In the genomic region with DNA sequence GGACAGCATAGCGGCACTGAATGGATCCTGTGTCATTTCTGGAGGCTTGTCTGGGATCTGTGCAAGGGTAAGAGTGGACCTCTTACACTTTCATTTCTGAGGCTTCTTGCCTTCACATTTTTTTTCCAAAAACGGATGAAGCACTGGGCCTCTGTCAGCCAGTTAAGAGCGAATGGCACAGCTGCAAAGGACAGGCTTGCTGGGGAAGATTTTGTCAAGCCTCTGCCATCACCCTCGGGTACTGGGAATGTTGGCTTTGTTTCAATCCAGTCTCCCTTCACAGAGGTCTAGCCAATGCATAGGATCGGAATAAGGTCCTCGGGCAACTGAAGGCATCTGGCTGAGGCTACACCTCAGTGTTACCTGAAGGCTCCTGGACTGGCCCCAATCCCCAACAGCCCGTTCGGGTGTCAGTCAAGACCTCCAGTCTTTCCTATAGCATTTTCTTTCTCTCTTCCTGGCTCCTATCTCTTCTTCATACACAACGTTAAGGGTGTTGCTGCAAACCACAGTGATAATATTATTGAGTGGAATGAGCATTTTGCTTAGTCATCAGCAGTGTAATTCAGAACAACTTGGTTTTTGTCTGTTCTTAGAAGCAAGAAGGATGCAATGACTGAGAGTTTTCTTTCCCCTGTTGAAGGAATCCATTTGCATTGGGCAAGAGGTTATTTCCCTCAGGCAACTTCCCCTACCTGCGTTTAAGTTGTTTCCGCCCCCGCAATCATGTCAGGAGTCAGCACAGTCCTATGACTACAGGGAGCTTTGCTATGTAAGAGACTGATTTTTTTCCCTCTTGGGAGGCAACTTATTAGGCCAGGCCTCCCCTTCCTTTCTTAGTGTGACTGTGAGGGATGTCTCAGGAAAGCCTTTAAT, we compare ENCODE assay signal across 8 cellular contexts. TPM values are rescaled to one million over a fixed set of nuclear protein-coding genes. Genes with fewer than 3 reads are reported as not detected.
A peak's percentile ranks its signal among the peaks of the same experiment; 100 is the strongest.
DNase-seq lines count a peak whose midpoint lies in the region; ATAC-seq and TF ChIP-seq lines count a peak whose summit lies in the region.

No MANE protein-coding gene starts in this region.

- WGBS in hepatocyte (ENCODE audit: low lambda C conversion rate, missing lambda C conversion rate), result 76% methylated on average over 12 of the region's 12 CpGs

- H3K9me3 Mint-ChIP-seq in Calu3 (ENCODE audit: low read depth, unreplicated experiment) (no peaks in the 10 kb centered on the region), IgD-negative memory B cell (peaks cover under 1 to 9% (median 5%) of the 10 kb centered on the region in 3 donors), mesothelial cell of epicardium (peaks cover 7% of the 10 kb centered on the region)
- H3K9me3 Mint-ChIP-seq in activated naive CD4-positive, alpha-beta T cell treated with anti-CD3 and anti-CD28 coated beads, Interleukin-2, amount 10 ng/mL, durations not matched to agents 7 days and 5 days, result peaks cover 8% of the 10 kb centered on the region

- H3K9me2 ChIP-seq in hepatocyte (replicated peaks; ENCODE audit: insufficient read depth), result no peaks in the 10 kb centered on the region

- H3K4me3 Mint-ChIP-seq in Calu3 (ENCODE audit: low read depth, unreplicated experiment) (peak overlapping the region; percentile 21), IgD-negative memory B cell (peak overlapping the region in 2 of 4 donors; percentile 52 to 81), mesothelial cell of epicardium (no peak overlapping the region)
- H3K4me3 Mint-ChIP-seq in activated naive CD4-positive, alpha-beta T cell treated with anti-CD3 and anti-CD28 coated beads, Interleukin-2, amount 10 ng/mL, durations not matched to agents 7 days and 5 days, result no peak overlapping the region

- ATAC-seq in GM21526 (IDR thresholded peaks at IDR 0.05; ENCODE audit: low FRiP score, unreplicated experiment), result peak; percentile 67

- H4K20me1 ChIP-seq in hepatocyte (ENCODE audit: insufficient read depth, poor library complexity, severe bottlenecking), result no peaks in the 10 kb centered on the region

- no peaks in the 10 kb centered on the region for H3K27me3 Mint-ChIP-seq in Calu3 (ENCODE audit: unreplicated experiment)
- H3K27me3 Mint-ChIP-seq in IgD-negative memory B cell, result no peaks in the 10 kb centered on the region
- no peaks in the 10 kb centered on the region for H3K27me3 Mint-ChIP-seq in activated naive CD4-positive, alpha-beta T cell treated with anti-CD3 and anti-CD28 coated beads, Interleukin-2, amount 10 ng/mL, durations not matched to agents 7 days and 5 days
- H3K27me3 Mint-ChIP-seq in mesothelial cell of epicardium (ENCODE audit: low read depth), result no peaks in the 10 kb centered on the region

- CTCF ChIA-PET in Calu3 (lab: Charles Lee), result no interaction called here
- CTCF ChIA-PET in activated naive CD4-positive, alpha-beta T cell treated with anti-CD3 and anti-CD28 coated beads, Interleukin-2, amount 10 ng/mL, durations not matched to agents 7 days and 5 days (lab: Charles Lee), result no interaction called here

- H3K27ac Mint-ChIP-seq in Calu3 (ENCODE audit: unreplicated experiment), result peak overlapping the region; percentile 67
- peak overlapping the region; percentile 69 to 74 (median 73) for H3K27ac Mint-ChIP-seq in IgD-negative memory B cell
- peak overlapping the region; percentile 56 for H3K27ac Mint-ChIP-seq in activated naive CD4-positive, alpha-beta T cell treated with anti-CD3 and anti-CD28 coated beads, Interleukin-2, amount 10 ng/mL, durations not matched to agents 7 days and 5 days
- peak overlapping the region; percentile 87 for H3K27ac Mint-ChIP-seq in mesothelial cell of epicardium

- H3K4me1 Mint-ChIP-seq in Calu3 (ENCODE audit: low read depth, unreplicated experiment), result peaks cover 12% of the 10 kb centered on the region
- H3K4me1 Mint-ChIP-seq in IgD-negative memory B cell, result peaks cover 42 to 52% (median 50%) of the 10 kb centered on the region in 3 donors
- peaks cover 36% of the 10 kb centered on the region for H3K4me1 Mint-ChIP-seq in activated naive CD4-positive, alpha-beta T cell treated with anti-CD3 and anti-CD28 coated beads, Interleukin-2, amount 10 ng/mL, durations not matched to agents 7 days and 5 days
- peaks cover 22% of the 10 kb centered on the region for H3K4me1 Mint-ChIP-seq in mesothelial cell of epicardium

- H3K36me3 ChIP-seq in hepatocyte (replicated peaks; ENCODE audit: insufficient read depth, low read depth), result no peaks in the 10 kb centered on the region

- no TSS peak for BruUV-seq in Calu3 (replicated peaks; lab: Mats Ljungman, UMichigan)

- intact Hi-C loops in Calu3 (cut with micrococcal nuclease; ENCODE audit: unreplicated experiment), result no loop called here

- DNase-seq in Calu3, result peak; percentile 27
- peak; percentile 29 for DNase-seq in activated naive CD4-positive, alpha-beta T cell treated with anti-CD3 and anti-CD28 coated beads, Interleukin-2, amount 10 ng/mL, durations not matched to agents 7 days and 5 days
- DNase-seq in mesothelial cell of epicardium (ENCODE audit: low spot score in 2 of 2, unreplicated experiment in 2 of 2), result no peak
- no peak for DNase-seq in hepatocyte (ENCODE audit: low spot score)
- DNase-seq in SHP77 (lab: John Stamatoyannopoulos, UW), result no peak
- no peak for DNase-seq in GOT3 (lab: John Stamatoyannopoulos, UW)

- H3K79me2 ChIP-seq in hepatocyte, result peaks cover 45% of the 10 kb centered on the region

- H3K4me1 ChIP-seq in hepatocyte (ENCODE audit: insufficient read depth), result no peaks in the 10 kb centered on the region

- no peak for TF ChIP-seq CTCF in Calu3 (IDR thresholded peaks at IDR 0.05; ENCODE audit: unreplicated experiment)
- TF ChIP-seq CTCF in mesothelial cell of epicardium (IDR thresholded peaks at IDR 0.05; ENCODE audit: unreplicated experiment), result no peak
- no peak for TF ChIP-seq CTCF in hepatocyte (IDR thresholded peaks at IDR 0.05; ENCODE audit: poor library complexity)

- no peak overlapping the region for H2AFZ ChIP-seq in hepatocyte

- no peak overlapping the region for H3K4me2 ChIP-seq in hepatocyte

- H3K27me3 ChIP-seq in hepatocyte, result no peaks in the 10 kb centered on the region

- no peak overlapping the region for H3K27ac ChIP-seq in hepatocyte

- H3K36me3 Mint-ChIP-seq in Calu3 (ENCODE audit: insufficient read depth, unreplicated experiment) (peaks cover 8% of the 10 kb centered on the region), IgD-negative memory B cell (peaks cover 2% of the 10 kb centered on the region), mesothelial cell of epicardium (peaks cover 25% of the 10 kb centered on the region)
- peaks cover 71% of the 10 kb centered on the region for H3K36me3 Mint-ChIP-seq in activated naive CD4-positive, alpha-beta T cell treated with anti-CD3 and anti-CD28 coated beads, Interleukin-2, amount 10 ng/mL, durations not matched to agents 7 days and 5 days

- H3K9me3 ChIP-seq in hepatocyte (ENCODE audit: low read depth), result no peaks in the 10 kb centered on the region

- no peak overlapping the region for H3K4me3 ChIP-seq in hepatocyte

RNA-seq across cellular contexts. Expression of a gene that starts 22.8 kb away (rescaled TPM):
- total RNA-seq in Calu3 (2022) (11.5 and 13.9 TPM in 2 replicates), mesothelial cell of epicardium (16.4 to 18.8 TPM (median 17.7 TPM) in 3 replicates), hepatocyte (12.0 and 14.3 TPM in 2 replicates)
- polyA plus RNA-seq in IgD-negative memory B cell (23.9 TPM), hepatocyte (2.9 and 3.7 TPM in 2 replicates)

RNA-seq across cellular contexts. Expression of a gene that starts 23.2 kb away (rescaled TPM):
- total RNA-seq in Calu3 (2022) (39.5 and 39.8 TPM in 2 replicates), mesothelial cell of epicardium (73.3 to 81.6 TPM (median 78.0 TPM) in 3 replicates), hepatocyte (43.0 and 47.3 TPM in 2 replicates)
- polyA plus RNA-seq in IgD-negative memory B cell (48.7 TPM), hepatocyte (7.5 and 7.6 TPM in 2 replicates)

Comparison
In these comparisons a context has a peak if more than half of its experiments do, and no peak if none do; other contexts are left out.
1. DNase-seq: peak in Calu3 (single experiment) and activated naive CD4-positive, alpha-beta T cell treated with anti-CD3 and anti-CD28 coated beads, Interleukin-2, amount 10 ng/mL, durations not matched to agents 7 days and 5 days (single experiment); none in mesothelial cell of epicardium (0 of 2), hepatocyte (single experiment), SHP77 (0 of 2) and GOT3 (single experiment).
2. Peak in every context shown above with its lines, with median percentiles within 50 percentile points of each other: H3K27ac Mint-ChIP-seq.